In the genomic region with DNA sequence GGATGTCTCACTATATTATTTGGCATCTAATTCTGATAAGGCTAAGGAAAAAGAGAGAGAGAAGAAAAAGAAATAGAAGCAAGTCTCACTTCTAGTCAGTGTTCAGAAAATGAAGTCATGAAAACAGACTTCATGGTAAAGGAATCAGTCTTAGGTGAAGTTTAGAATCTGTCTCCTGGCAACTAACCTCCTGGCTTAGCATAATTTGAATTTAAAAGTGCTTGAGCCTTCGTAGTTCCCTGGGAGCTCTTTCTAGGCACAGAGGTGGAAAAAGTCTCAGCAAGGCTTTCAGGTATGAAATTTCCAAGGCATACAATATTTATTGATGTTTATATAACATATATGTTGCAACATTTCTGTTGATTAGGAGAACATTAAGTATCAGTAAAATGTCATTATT, we compare ENCODE assay signal across 38 cellular contexts. TPM values are rescaled to one million over a fixed set of nuclear protein-coding genes. Genes with fewer than 3 reads are reported as not detected.
"Had no signal": no experiment of that assay in that cellular context is flagged by ENCODE, and none has a peak within 500 bp of the region (broad histone marks: within the 10 kb centered on the region; RNA-seq: fewer than 3 reads in every experiment).

No MANE protein-coding gene starts in this region.

- H3K27me3 Mint-ChIP-seq: activated CD4-positive, alpha-beta memory T cell treated with anti-CD3 and anti-CD28 coated beads for 36 hours; activated CD4-positive, alpha-beta T cell treated with anti-CD3 and anti-CD28 coated beads, Interleukin-2, amount 10 ng/mL, durations not matched to agents 24 days and 14 days; effector memory CD8-positive, alpha-beta T cell; naive B cell; stimulated activated memory B cell treated with anti-CD40 and anti-IgM and Interleukin-4, amounts not matched to agents 10 μg/mL and 1 μg/mL and 100 μg/mL, for 72 hours; stimulated activated naive CD8-positive, alpha-beta T cell treated with anti-CD3 and anti-CD28 coated beads, Interleukin-15, amount 100 ng/mL, for 72 hours; T-helper 17 cell had no signal

- H3K27ac ChIP-seq: brain microvascular endothelial cell, gastrocnemius medialis, lower lobe of right lung, neutrophil, thyroid gland, upper lobe of left lung, vagina, WERI-Rb-1 had no signal

- H3K27me3 ChIP-seq: brain microvascular endothelial cell, gastrocnemius medialis, neutrophil, thyroid gland, upper lobe of left lung, vagina had no signal

- H3K4me1 Mint-ChIP-seq: activated CD4-positive, alpha-beta T cell treated with anti-CD3 and anti-CD28 coated beads, Interleukin-2, amount 10 ng/mL, durations not matched to agents 24 days and 14 days; naive B cell; stimulated activated memory B cell treated with anti-CD40 and anti-IgM and Interleukin-4, amounts not matched to agents 10 μg/mL and 1 μg/mL and 100 μg/mL, for 72 hours; stimulated activated naive CD8-positive, alpha-beta T cell treated with anti-CD3 and anti-CD28 coated beads, Interleukin-15, amount 100 ng/mL, for 72 hours; T-helper 17 cell had no signal

- H3K4me1 ChIP-seq: gastrocnemius medialis, thyroid gland, vagina had no signal

- H3K9me3 Mint-ChIP-seq: activated CD4-positive, alpha-beta memory T cell treated with anti-CD3 and anti-CD28 coated beads for 36 hours; activated CD4-positive, alpha-beta T cell treated with anti-CD3 and anti-CD28 coated beads, Interleukin-2, amount 10 ng/mL, durations not matched to agents 24 days and 14 days; nephron progenitor cell; stimulated activated naive CD8-positive, alpha-beta T cell treated with anti-CD3 and anti-CD28 coated beads, Interleukin-15, amount 100 ng/mL, for 72 hours had no signal

- ATAC-seq: effector memory CD8-positive, alpha-beta T cell; gastrocnemius medialis; left lobe of liver; lower lobe of right lung; sciatic nerve; stimulated activated memory B cell treated with anti-CD40 and anti-IgM and Interleukin-4, amounts not matched to agents 10 μg/mL and 1 μg/mL and 100 μg/mL, for 72 hours; stimulated activated naive CD8-positive, alpha-beta T cell treated with anti-CD3 and anti-CD28 coated beads, Interleukin-15, amount 100 ng/mL, for 72 hours; T-helper 17 cell had no signal

- H3K4me3 Mint-ChIP-seq: activated CD4-positive, alpha-beta memory T cell treated with anti-CD3 and anti-CD28 coated beads for 36 hours; activated CD4-positive, alpha-beta T cell treated with anti-CD3 and anti-CD28 coated beads, Interleukin-2, amount 10 ng/mL, durations not matched to agents 24 days and 14 days; effector memory CD8-positive, alpha-beta T cell; naive B cell; nephron progenitor cell; stimulated activated memory B cell treated with anti-CD40 and anti-IgM and Interleukin-4, amounts not matched to agents 10 μg/mL and 1 μg/mL and 100 μg/mL, for 72 hours; stimulated activated naive CD8-positive, alpha-beta T cell treated with anti-CD3 and anti-CD28 coated beads, Interleukin-15, amount 100 ng/mL, for 72 hours; T-helper 17 cell had no signal

- H3K4me3 ChIP-seq: gastrocnemius medialis, lower lobe of right lung, thyroid gland, upper lobe of left lung, vagina had no signal

- H3K36me3 Mint-ChIP-seq: activated CD4-positive, alpha-beta memory T cell treated with anti-CD3 and anti-CD28 coated beads for 36 hours; naive B cell; stimulated activated memory B cell treated with anti-CD40 and anti-IgM and Interleukin-4, amounts not matched to agents 10 μg/mL and 1 μg/mL and 100 μg/mL, for 72 hours had no signal

- H3K36me3 ChIP-seq: brain microvascular endothelial cell, gastrocnemius medialis, lower lobe of right lung, neutrophil, thyroid gland, upper lobe of left lung, vagina, WERI-Rb-1 had no signal

- DNase-seq: activated CD4-positive, alpha-beta memory T cell treated with anti-CD3 and anti-CD28 coated beads for 36 hours; activated CD4-positive, alpha-beta T cell treated with anti-CD3 and anti-CD28 coated beads, Interleukin-2, amount 10 ng/mL, durations not matched to agents 24 days and 14 days; activated CD4-positive, CD25-positive, alpha-beta regulatory T cell treated with anti-CD3 and anti-CD28 coated beads, Interleukin-2, amount 50 U/mL, for 72 hours; activated CD8-positive, alpha-beta memory T cell treated with anti-CD3 and anti-CD28 coated beads, Interleukin-2, amount 50 U/mL, for 4 hours; activated gamma-delta T cell treated with Interleukin-2 at 50 U/mL for 16 hours; activated naive CD4-positive, alpha-beta T cell treated with anti-CD3 and anti-CD28 coated beads, Interleukin-2, amount 50 U/mL, for 16 hours; activated T-cell treated with anti-CD3 and anti-CD28 coated beads, Interleukin-2, amount 50 U/mL, for 1 hour; amniotic stem cell; brain microvascular endothelial cell; caudate nucleus; cortex of kidney; effector memory CD8-positive, alpha-beta T cell; erythroblast; gastrocnemius medialis; glutamatergic neuron; hippocampal formation; kidney glomerular epithelial cell; lower lobe of right lung; naive B cell; nephron progenitor cell; small intestine; stimulated activated CD4-positive, alpha-beta T cell treated with anti-CD3 and anti-CD28 coated beads, Interleukin-4, amount 100 ng/mL, for 24 hours; stimulated activated naive CD8-positive, alpha-beta T cell treated with anti-CD3 and anti-CD28 coated beads, Interleukin-15, amount 100 ng/mL, for 72 hours; T-helper 17 cell; T1000; thyroid gland; upper lobe of left lung; WERI-Rb-1 had no signal

- H3K27ac Mint-ChIP-seq: activated CD4-positive, alpha-beta memory T cell treated with anti-CD3 and anti-CD28 coated beads for 36 hours; activated CD4-positive, alpha-beta T cell treated with anti-CD3 and anti-CD28 coated beads, Interleukin-2, amount 10 ng/mL, durations not matched to agents 24 days and 14 days; effector memory CD8-positive, alpha-beta T cell; naive B cell; nephron progenitor cell; stimulated activated memory B cell treated with anti-CD40 and anti-IgM and Interleukin-4, amounts not matched to agents 10 μg/mL and 1 μg/mL and 100 μg/mL, for 72 hours; stimulated activated naive CD8-positive, alpha-beta T cell treated with anti-CD3 and anti-CD28 coated beads, Interleukin-15, amount 100 ng/mL, for 72 hours; T-helper 17 cell had no signal

- H3K9me3 ChIP-seq: gastrocnemius medialis, lower lobe of right lung, neutrophil, thyroid gland, upper lobe of left lung, vagina had no signal

RNA-seq across cellular contexts. Expression of a gene that starts 10.4 kb away (rescaled TPM):
- total RNA-seq: activated CD4-positive, alpha-beta memory T cell treated with anti-CD3 and anti-CD28 coated beads for 36 hours; activated CD4-positive, alpha-beta T cell treated with anti-CD3 and anti-CD28 coated beads, Interleukin-2, amount 10 ng/mL, durations not matched to agents 24 days and 14 days; activated CD8-positive, alpha-beta memory T cell treated with anti-CD3 and anti-CD28 coated beads for 36 hours; astrocyte; chondrocyte; gastrocnemius medialis; mesenteric fat pad; posterior vena cava; sciatic nerve; T-helper 17 cell; thyroid gland had no signal
